Comparison of ENCODE assay signal across 35 cellular contexts in the genomic region with DNA sequence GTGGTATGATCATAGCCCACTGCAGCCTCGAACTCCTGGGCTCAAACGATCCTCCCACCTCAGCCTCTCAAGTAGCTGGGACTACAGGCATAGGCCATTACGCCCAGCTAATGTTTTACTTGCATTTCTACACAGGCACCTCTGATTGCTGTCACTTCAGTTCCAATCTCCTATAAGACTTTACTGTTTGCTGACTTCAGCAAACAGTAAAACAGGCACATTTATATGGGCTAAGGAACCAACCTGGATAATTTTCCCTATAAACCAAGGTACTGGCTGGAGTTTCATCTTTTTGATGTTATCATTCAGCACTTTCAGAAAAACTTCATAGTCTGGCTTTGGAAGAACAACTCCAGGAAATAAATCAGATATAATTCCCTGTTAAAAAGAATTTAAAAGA.
DNase-seq lines count a peak whose midpoint lies in the region; ATAC-seq, FAIRE-seq and TF ChIP-seq lines count a peak whose summit lies in the region.
"Had no signal": no experiment of that assay in that cellular context is flagged by ENCODE, and none has a peak within 500 bp of the region (broad histone marks: within the 10 kb centered on the region; RNA-seq: fewer than 3 reads in every experiment).

No MANE protein-coding gene starts in this region.

- H3K79me2 ChIP-seq in HepG2 (ENCODE audit: insufficient read depth, low read length) = no peaks in the 10 kb centered on the region

- 19% methylated on average over 3 of the region's 3 CpGs for WGBS in HepG2 (ENCODE audit: low lambda C conversion rate)
- 61% methylated on average over 2 of the region's 3 CpGs for WGBS in right lobe of liver (ENCODE audit: insufficient coverage, low coverage, low lambda C conversion rate, missing lambda C conversion rate)

- no peak for TF ChIP-seq RAD21 in HepG2 (CRISPR knock-in tag; IDR thresholded peaks at IDR 0.05)

- POLR2A ChIA-PET in HepG2 (lab: Yijun Ruan, JAX) = no interaction called here

- ATAC-seq in HepG2 (no peak), right lobe of liver (no peak), T-helper 17 cell (no peak)
- ATAC-seq: A549; CD8-positive, alpha-beta T cell had no signal

- no peak overlapping the region for H3K4me2 ChIP-seq in HepG2 (ENCODE audit: low read depth, low read length)
- H3K4me2 ChIP-seq: A549; BLaER1; BLaER1 treated with 17β-estradiol and CSF1 and Interleukin-3, amounts not matched to agents 10 nM and 100 nM had no signal

- H3K27me3 ChIP-seq in HepG2 (ENCODE audit: control insufficient read depth in 1 of 2, insufficient read depth in 2 of 2, low read length in 2 of 2) (peaks cover 0 to 24% of the 10 kb centered on the region in 2 experiments), right lobe of liver (no peaks in the 10 kb centered on the region)
- H3K27me3 ChIP-seq: BE2C; BLaER1; BLaER1 treated with 17β-estradiol and CSF1 and Interleukin-3, amounts not matched to agents 10 nM and 100 nM had no signal

- H3K4me3 Mint-ChIP-seq in T-helper 17 cell = no peak overlapping the region
- H3K4me3 Mint-ChIP-seq: B cell; CD14-positive monocyte; CD4-positive, alpha-beta memory T cell; CD4-positive, alpha-beta T cell; CD4-positive, CD25-positive, alpha-beta regulatory T cell; CD8-positive, alpha-beta memory T cell; CD8-positive, alpha-beta T cell had no signal

- TF ChIP-seq CTCF in HepG2 (CRISPR knock-in tag; IDR thresholded peaks at IDR 0.05) = no peak
- TF ChIP-seq CTCF in right lobe of liver (IDR thresholded peaks at IDR 0.05) = no peak
- TF ChIP-seq CTCF in LNCaP clone FGC (IDR thresholded peaks at IDR 0.05; ENCODE audit: control insufficient read depth, extremely low read depth, insufficient read depth) = no peak
- no peak for TF ChIP-seq CTCF in VCaP (conservative IDR thresholded peaks at IDR 0.05)

- TF ChIP-seq POLR2A in HepG2 (IDR thresholded peaks at IDR 0.05; ENCODE audit: insufficient read depth in 1 of 2, low read depth in 2 of 2, low read length in 2 of 2) = no peak
- TF ChIP-seq POLR2A in right lobe of liver (IDR thresholded peaks at IDR 0.05) = no peak

- H2AFZ ChIP-seq in HepG2 (ENCODE audit: low read length) = no peak overlapping the region

- H3K4me1 ChIP-seq in HepG2 (ENCODE audit: insufficient read depth, low read length) = peaks cover 5% of the 10 kb centered on the region
- H3K4me1 ChIP-seq in right lobe of liver = no peaks in the 10 kb centered on the region
- H3K4me1 ChIP-seq: A549; BE2C; BLaER1; BLaER1 treated with 17β-estradiol and CSF1 and Interleukin-3, amounts not matched to agents 10 nM and 100 nM; Caco-2 had no signal

- H3K4me3 ChIP-seq in HepG2 (replicated peaks in 1 of 3; ENCODE audit: insufficient read depth in 1 of 3, low read depth in 2 of 3, low read length in 3 of 3) (no peak overlapping the region), right lobe of liver (no peak overlapping the region), LNCaP clone FGC (ENCODE audit: low read depth, low read length) (no peak overlapping the region)
- H3K4me3 ChIP-seq: A549; BLaER1; BLaER1 treated with 17β-estradiol and CSF1 and Interleukin-3, amounts not matched to agents 10 nM and 100 nM had no signal

- in situ Hi-C loops in HepG2 (cut with HindIII; ENCODE audit: extremely low pct_ligation_motif_present, low pct_unique_long_range_greater_than_20kb) = no loop called here

- no peak for FAIRE-seq in HepG2 (lab: Jason Lieb, UNC)
- FAIRE-seq: A204.1, A549, D721Med had no signal

- H3K27me3 Mint-ChIP-seq in T-helper 17 cell = peaks cover 5% of the 10 kb centered on the region

- H3K4me1 Mint-ChIP-seq in T-helper 17 cell = no peaks in the 10 kb centered on the region
- H3K4me1 Mint-ChIP-seq: B cell; CD14-positive monocyte; CD4-positive, alpha-beta memory T cell; CD4-positive, CD25-positive, alpha-beta regulatory T cell; CD8-positive, alpha-beta memory T cell had no signal

- H4K20me1 ChIP-seq in HepG2 (ENCODE audit: insufficient read depth, low read length) = no peaks in the 10 kb centered on the region
- H4K20me1 ChIP-seq: BLaER1; BLaER1 treated with 17β-estradiol and CSF1 and Interleukin-3, amounts not matched to agents 10 nM and 100 nM had no signal

- CTCF ChIA-PET in HepG2 (lab: Yijun Ruan, JAX; ENCODE audit: low intra/inter-chr PET ratio, low total read pairs) = no interaction called here

- TF ChIP-seq EP300 in HepG2 (IDR thresholded peaks at IDR 0.05; ENCODE audit: low read depth in 2 of 2, low read length in 2 of 2) (no peak), HepG2 (CRISPR knock-in tag; IDR thresholded peaks at IDR 0.05; ENCODE audit: borderline replicate concordance) (no peak)

- no peaks in the 10 kb centered on the region for H3K36me3 ChIP-seq in HepG2 (replicated peaks in 1 of 2; ENCODE audit: control insufficient read depth in 1 of 2, insufficient read depth in 2 of 2, low read length in 2 of 2)
- no peaks in the 10 kb centered on the region for H3K36me3 ChIP-seq in right lobe of liver
- H3K36me3 ChIP-seq: BE2C; BLaER1; BLaER1 treated with 17β-estradiol and CSF1 and Interleukin-3, amounts not matched to agents 10 nM and 100 nM had no signal

- no peak overlapping the region for H3K27ac Mint-ChIP-seq in T-helper 17 cell
- H3K27ac Mint-ChIP-seq: B cell; CD14-positive monocyte; CD4-positive, alpha-beta memory T cell; CD4-positive, alpha-beta T cell; CD4-positive, CD25-positive, alpha-beta regulatory T cell; CD8-positive, alpha-beta memory T cell; CD8-positive, alpha-beta T cell had no signal

- no peaks in the 10 kb centered on the region for H3K9me3 ChIP-seq in HepG2 (ENCODE audit: low read length)
- no peaks in the 10 kb centered on the region for H3K9me3 ChIP-seq in right lobe of liver
- no peaks in the 10 kb centered on the region for H3K9me3 ChIP-seq in T-helper 17 cell (ENCODE audit: control insufficient read depth, low read length, poor library complexity, severe bottlenecking)
- H3K9me3 ChIP-seq: A549; BE2C; BLaER1; BLaER1 treated with 17β-estradiol and CSF1 and Interleukin-3, amounts not matched to agents 10 nM and 100 nM; Caco-2 had no signal

- no peaks in the 10 kb centered on the region for H3K36me3 Mint-ChIP-seq in T-helper 17 cell (ENCODE audit: low read depth)
- H3K36me3 Mint-ChIP-seq: CD14-positive monocyte; CD4-positive, alpha-beta memory T cell; CD4-positive, CD25-positive, alpha-beta regulatory T cell; CD8-positive, alpha-beta memory T cell; CD8-positive, alpha-beta T cell had no signal

- DNase-seq in HepG2 (ENCODE audit: low spot score) (no peak), right lobe of liver (no peak), LNCaP clone FGC (ENCODE audit: low read depth) (peak; percentile 45), T-helper 17 cell (no peak), inferior parietal cortex (ENCODE audit: extremely low spot score) (no peak)
- DNase-seq: 8988T; ACHN; AML-193; BE2C; C1 segment of cervical spinal cord; Caco-2; Calu3; CD4-positive, alpha-beta memory T cell; CD4-positive, alpha-beta T cell; CD4-positive, CD25-positive, alpha-beta regulatory T cell; CD8-positive, alpha-beta memory T cell; CD8-positive, alpha-beta T cell; COR-L47; DMS 273 treated with DMSO at 0.1 percent for 48 hours; DMS153; DMS53; DMS79; DMS79 treated with DMSO at 0.1 percent for 48 hours; DND-41; EL had no signal

- H3K27ac ChIP-seq in HepG2 (ENCODE audit: extremely low read length, insufficient read depth, low read length) (no peak overlapping the region), right lobe of liver (no peak overlapping the region), VCaP (peak overlapping the region; percentile 52)
- H3K27ac ChIP-seq: 22Rv1; A549; BLaER1; BLaER1 treated with 17β-estradiol and CSF1 and Interleukin-3, amounts not matched to agents 10 nM and 100 nM; C4-2B had no signal

- H3K9ac ChIP-seq in HepG2 (ENCODE audit: insufficient read depth, low read depth, low read length) = no peak overlapping the region
- H3K9ac ChIP-seq: BLaER1; BLaER1 treated with 17β-estradiol and CSF1 and Interleukin-3, amounts not matched to agents 10 nM and 100 nM had no signal

- no TSS peak for BruUV-seq in HepG2 (replicated peaks; lab: Mats Ljungman, UMichigan)

- intact Hi-C loops in HepG2 (cut with micrococcal nuclease; ENCODE audit: unreplicated experiment) (no loop called here), right lobe of liver (cut with DNase I) (no loop called here)

TF ChIP-seq in HepG2, 621 proteins besides CTCF, POLR2A, EP300 and RAD21:
- TF ChIP-seq MAFK (conservative IDR thresholded peaks at IDR 0.05 in 1 of 2, IDR thresholded peaks at IDR 0.05 in 1 of 2; ENCODE audit: low read length in 2 of 2) (peak; percentile 56 to 74; a peak in 3 of 4 replicates), MAFF (IDR thresholded peaks at IDR 0.05; ENCODE audit: low read depth, low read length) (peak; percentile 37; the same call in 1 of the 2 replicates)
- TF ChIP-seq, protein P1, sequence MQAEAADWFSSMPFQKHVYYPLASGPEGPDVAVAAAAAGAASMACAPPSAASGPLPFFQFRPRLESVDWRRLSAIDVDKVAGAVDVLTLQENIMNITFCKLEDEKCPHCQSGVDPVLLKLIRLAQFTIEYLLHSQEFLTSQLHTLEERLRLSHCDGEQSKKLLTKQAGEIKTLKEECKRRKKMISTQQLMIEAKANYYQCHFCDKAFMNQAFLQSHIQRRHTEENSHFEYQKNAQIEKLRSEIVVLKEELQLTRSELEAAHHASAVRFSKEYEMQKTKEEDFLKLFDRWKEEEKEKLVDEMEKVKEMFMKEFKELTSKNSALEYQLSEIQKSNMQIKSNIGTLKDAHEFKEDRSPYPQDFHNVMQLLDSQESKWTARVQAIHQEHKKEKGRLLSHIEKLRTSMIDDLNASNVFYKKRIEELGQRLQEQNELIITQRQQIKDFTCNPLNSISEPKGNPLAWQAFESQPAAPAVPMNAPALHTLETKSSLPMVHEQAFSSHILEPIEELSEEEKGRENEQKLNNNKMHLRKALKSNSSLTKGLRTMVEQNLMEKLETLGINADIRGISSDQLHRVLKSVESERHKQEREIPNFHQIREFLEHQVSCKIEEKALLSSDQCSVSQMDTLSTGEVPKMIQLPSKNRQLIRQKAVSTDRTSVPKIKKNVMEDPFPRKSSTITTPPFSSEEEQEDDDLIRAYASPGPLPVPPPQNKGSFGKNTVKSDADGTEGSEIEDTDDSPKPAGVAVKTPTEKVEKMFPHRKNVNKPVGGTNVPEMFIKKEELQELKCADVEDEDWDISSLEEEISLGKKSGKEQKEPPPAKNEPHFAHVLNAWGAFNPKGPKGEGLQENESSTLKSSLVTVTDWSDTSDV (CRISPR knock-in tag; IDR thresholded peaks at IDR 0.05) = no peak
